8 cellular contexts compared by ENCODE assay signal in genomic region chr2:144523606-144524131, GRCh38. TPM values are rescaled to one million over a fixed set of nuclear protein-coding genes. Genes with fewer than 3 reads are reported as not detected.
DNase-seq lines count a peak whose midpoint lies in the region; ATAC-seq and TF ChIP-seq lines count a peak whose summit lies in the region.

No MANE protein-coding gene starts in this region.

- intact Hi-C loops in left ventricle myocardium superior (cut with micrococcal nuclease): loop anchor here (10.0 kb wide), 1 partner anchor 189 kb away; a partner anchor contains a TSS

- H3K4me3 ChIP-seq in WI38 (ENCODE audit: low read depth, low read length) (peak overlapping the region; percentile 60), skeletal muscle cell (ENCODE audit: low read depth, low read length) (peak overlapping the region; percentile 59)

- DNase-seq in NCI-H1105 treated with DMSO at 0.1 percent for 48 hours (lab: John Stamatoyannopoulos, UW) (peak; percentile 27), NCI-H1105 (lab: John Stamatoyannopoulos, UW) (no peak), left ventricle myocardium superior (peak; percentile 45), skeletal muscle cell (ENCODE audit: low read depth) (no peak), GM10266 (ENCODE audit: extremely low spot score) (no peak)
- DNase-seq in stimulated activated CD4-positive, alpha-beta T cell treated with anti-CD3 and anti-CD28 coated beads, Interleukin-12 subunit alpha, Interleukin-12 subunit beta, amount 100 ng/mL, for 4 hours: no peak

- TF ChIP-seq CTCF in WI38 (IDR thresholded peaks at IDR 0.05; ENCODE audit: low read depth, low read length) (no peak), GM10266 (IDR thresholded peaks at IDR 0.05; ENCODE audit: control insufficient read depth, insufficient read depth, low read depth, missing control alignments) (no peak)

- ATAC-seq in left ventricle myocardium superior: no peak
- ATAC-seq in esophagus mucosa: no peak

RNA-seq across cellular contexts. Expression of gene ZEB2, which starts 3.8 kb away (rescaled TPM):
- 83.2 TPM for total RNA-seq in left ventricle myocardium superior
- 6.5 TPM for total RNA-seq in esophagus mucosa

Comparison
In these comparisons a context has a peak if more than half of its experiments do, and no peak if none do; other contexts are left out.
1. DNase-seq: peak in NCI-H1105 treated with DMSO at 0.1 percent for 48 hours (single experiment) and left ventricle myocardium superior (single experiment); none in NCI-H1105 (single experiment), skeletal muscle cell (single experiment), stimulated activated CD4-positive, alpha-beta T cell treated with anti-CD3 and anti-CD28 coated beads, Interleukin-12 subunit alpha, Interleukin-12 subunit beta, amount 100 ng/mL, for 4 hours (single experiment) and GM10266 (single experiment).
2. RNA of gene ZEB2, which starts 3.8 kb away (total RNA-seq): 83.2 TPM in left ventricle myocardium superior (single experiment); 6.5 TPM in esophagus mucosa (single experiment); every median in the first group is over 10 times any median in the second.